11 cellular contexts compared by ENCODE assay signal in the genomic region with DNA sequence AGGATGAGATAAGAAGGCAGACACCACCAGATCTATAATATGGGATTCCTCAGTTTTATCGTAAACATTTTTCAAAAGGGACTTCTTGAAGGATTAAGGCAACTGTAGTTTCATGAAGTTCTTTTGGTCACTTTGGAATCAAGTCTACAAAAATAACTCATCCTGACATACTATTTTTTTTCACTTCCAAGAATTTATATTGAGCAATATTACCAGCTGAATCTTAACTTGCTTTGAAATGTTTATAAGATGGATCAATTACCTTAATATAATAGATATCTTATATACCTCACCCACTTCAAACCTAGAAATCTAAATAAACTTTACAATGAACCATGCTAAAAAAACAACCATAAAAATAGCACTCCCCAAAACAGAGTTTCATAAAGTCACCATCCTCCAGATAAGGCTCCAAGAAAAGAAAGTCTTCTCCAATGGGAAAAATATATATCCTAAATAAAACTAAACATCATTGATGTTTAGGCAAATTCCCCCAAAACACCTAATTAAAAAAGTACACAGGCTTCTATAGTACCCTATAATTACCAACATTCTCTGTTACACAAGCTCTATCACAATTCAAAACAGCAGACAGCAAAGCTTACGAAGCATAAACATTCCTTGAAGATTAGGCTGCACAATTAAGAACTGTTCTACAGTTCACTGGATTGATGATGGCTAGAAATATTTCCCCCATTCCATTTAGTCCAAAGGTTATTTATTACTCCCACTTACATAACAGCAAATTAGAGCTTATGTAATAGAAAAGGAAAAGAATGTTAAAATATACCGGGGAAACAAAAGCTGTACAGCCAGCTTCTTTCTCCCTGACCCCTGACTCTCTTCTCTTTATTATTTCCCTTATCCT. TPM values are rescaled to one million over a fixed set of nuclear protein-coding genes. Genes with fewer than 3 reads are reported as not detected.
DNase-seq lines count a peak whose midpoint lies in the region; ATAC-seq and TF ChIP-seq lines count a peak whose summit lies in the region.
"Had no signal": no experiment of that assay in that cellular context is flagged by ENCODE, and none has a peak within 500 bp of the region (broad histone marks: within the 10 kb centered on the region; RNA-seq: fewer than 3 reads in every experiment).

No MANE protein-coding gene starts in this region.

- H2BK5ac ChIP-seq in IMR-90 (ENCODE audit: low read depth, low read length, poor library complexity, severe bottlenecking): peak overlapping the region; percentile 69

- ATAC-seq in IMR-90 (ENCODE audit: low read depth) (peak; percentile 9; the same call in 1 of the 2 replicates), HG02973 (IDR thresholded peaks at IDR 0.05; ENCODE audit: unreplicated experiment) (no peak)

- peak overlapping the region; percentile 1; the same call in 1 of the 2 replicates for H3K4ac ChIP-seq in IMR-90 (ENCODE audit: low read depth, low read length)

- H3K4me3 ChIP-seq in IMR-90 (ENCODE audit: insufficient read depth, low read depth, low read length) (no peak overlapping the region), colonic mucosa (no peak overlapping the region), transverse colon (no peak overlapping the region)

- H3K36me3 Mint-ChIP-seq in mesothelial cell of epicardium: no peaks in the 10 kb centered on the region

- DNase-seq in IMR-90 (peak; percentile 34), colonic mucosa (no peak), mesothelial cell of epicardium (ENCODE audit: low spot score in 2 of 2, unreplicated experiment in 2 of 2) (no peak), transverse colon (no peak), DMS 273 treated with DMSO at 0.1 percent for 48 hours (lab: John Stamatoyannopoulos, UW) (no peak), SK-N-DZ (ENCODE audit: low spot score) (no peak)
- DNase-seq: activated CD4-positive, alpha-beta memory T cell treated with anti-CD3 and anti-CD28 coated beads, Interleukin-2, amount 10 ng/mL, durations not matched to agents 7 days and 5 days; amniotic stem cell; NCI-H2107; SHP77 treated with DMSO at 0.1 percent for 48 hours had no signal

- no peak for TF ChIP-seq RAD21 in IMR-90 (IDR thresholded peaks at IDR 0.05; ENCODE audit: low read length)

- H4K5ac ChIP-seq in IMR-90 (ENCODE audit: low read depth, low read length): no peak overlapping the region

- H3K79me1 ChIP-seq in IMR-90 (ENCODE audit: low read depth in 1 of 2, low read length in 2 of 2): peaks cover 27 to 66% of the 10 kb centered on the region in 2 experiments

- H2AK9ac ChIP-seq in IMR-90 (replicated peaks; ENCODE audit: low read depth, low read length, poor library complexity): no peak overlapping the region

- dilution Hi-C loops in IMR-90 (cut with HindIII; ENCODE audit: low sequenced_read_pairs, unreplicated experiment): no loop called here

- no peak overlapping the region for H2BK20ac ChIP-seq in IMR-90 (ENCODE audit: low read depth, low read length)

- H2BK120ac ChIP-seq in IMR-90 (ENCODE audit: low read depth, low read length): no peak overlapping the region

- no peak overlapping the region for H2AK5ac ChIP-seq in IMR-90 (ENCODE audit: low read depth, low read length)

- H3K9me3 ChIP-seq in IMR-90 (ENCODE audit: control insufficient read depth, insufficient read depth, low read length) (no peaks in the 10 kb centered on the region), colonic mucosa (no peaks in the 10 kb centered on the region), transverse colon (no peaks in the 10 kb centered on the region)

- no peak overlapping the region for H3K56ac ChIP-seq in IMR-90 (ENCODE audit: extremely low read depth, insufficient read depth, low read length)

- H3K4me2 ChIP-seq in IMR-90 (ENCODE audit: low read depth, low read length): peak overlapping the region; percentile 65; the same call in 1 of the 2 replicates

- H4K20me1 ChIP-seq in IMR-90 (ENCODE audit: insufficient read depth, low read length): peaks cover 60% of the 10 kb centered on the region

- no peaks in the 10 kb centered on the region for H3K27me3 ChIP-seq in IMR-90 (ENCODE audit: control insufficient read depth, insufficient read depth, low read length)
- no peaks in the 10 kb centered on the region for H3K27me3 ChIP-seq in colonic mucosa
- H3K27me3 ChIP-seq in transverse colon: no peaks in the 10 kb centered on the region

- no peak overlapping the region for H3K18ac ChIP-seq in IMR-90 (ENCODE audit: low read depth, low read length)

- H4K91ac ChIP-seq in IMR-90 (ENCODE audit: insufficient read depth, low read depth, low read length): no peak overlapping the region

- no TSS peak for BruUV-seq in IMR-90 (replicated peaks; lab: Mats Ljungman, UMichigan)

- H3K4me1 ChIP-seq in IMR-90 (ENCODE audit: control insufficient read depth, insufficient read depth, low read length) (peaks cover 23% of the 10 kb centered on the region), colonic mucosa (no peaks in the 10 kb centered on the region), transverse colon (peaks cover 18 to 52% (median 37%) of the 10 kb centered on the region in 4 donors)

- H3K36me3 ChIP-seq in IMR-90 (ENCODE audit: control insufficient read depth, insufficient read depth, low read length): peaks cover 1% of the 10 kb centered on the region; the same call in 1 of the 2 replicates
- no peaks in the 10 kb centered on the region for H3K36me3 ChIP-seq in colonic mucosa
- no peaks in the 10 kb centered on the region for H3K36me3 ChIP-seq in transverse colon

- H3K4me1 Mint-ChIP-seq in mesothelial cell of epicardium: peaks cover 57% of the 10 kb centered on the region

- H2BK15ac ChIP-seq in IMR-90 (ENCODE audit: low read depth, low read length): no peak overlapping the region

- TF ChIP-seq EP300 in transverse colon (IDR thresholded peaks at IDR 0.05; ENCODE audit: low read depth): no peak

- H2AFZ ChIP-seq in IMR-90 (replicated peaks; ENCODE audit: low read length, poor library complexity): no peak overlapping the region

- H3K9ac ChIP-seq in IMR-90 (ENCODE audit: low read depth, low read length) (no peak overlapping the region), colonic mucosa (ENCODE audit: low read depth in 2 of 2, low read length in 2 of 2) (no peak overlapping the region)

- POLR2A ChIA-PET in IMR-90 (lab: Charles Lee; ENCODE audit: unreplicated experiment): no interaction called here

- H3K9me1 ChIP-seq in IMR-90 (ENCODE audit: insufficient read depth, low read length): peaks cover 17% of the 10 kb centered on the region

- no CpG with 5 or more reads among the region's 3 CpGs for WGBS in IMR-90 (ENCODE audit: extremely low coverage in 2 of 2, insufficient read length in 1 of 2), 2 experiments
- WGBS in transverse colon (ENCODE audit: low coverage in 1 of 2), 2 donors: 46 to 53% methylated on average over 3 of the region's 3 CpGs

- CTCF ChIA-PET in IMR-90 (lab: Yijun Ruan, JAX): interaction anchor here (1.6 to 2.1 kb wide), 2 partner anchors 12 to 98 kb away, joined by 5 to 6 read pairs; no protein-coding TSS in a partner anchor

- no peak for TF ChIP-seq POLR2A in IMR-90 (IDR thresholded peaks at IDR 0.05; ENCODE audit: low read depth, low read length)
- TF ChIP-seq POLR2A in transverse colon (IDR thresholded peaks at IDR 0.05): no peak

- intact Hi-C loops in IMR-90 (cut with micrococcal nuclease): loop anchor here (2.0 kb wide), 1 partner anchor 15 kb away; no protein-coding TSS in a partner anchor
- intact Hi-C loops in colonic mucosa (cut with DNase I): no loop called here
- intact Hi-C loops in transverse colon (cut with DNase I; ENCODE audit: low total_unique reads): no loop called here

- no peak overlapping the region for H3K14ac ChIP-seq in IMR-90 (replicated peaks; ENCODE audit: low read depth, low read length)

- H3K4me3 Mint-ChIP-seq in mesothelial cell of epicardium: peak overlapping the region; percentile 30
- H3K4me3 Mint-ChIP-seq: activated CD4-positive, alpha-beta memory T cell treated with anti-CD3 and anti-CD28 coated beads, Interleukin-2, amount 10 ng/mL, durations not matched to agents 7 days and 5 days had no signal

- in situ Hi-C loops in IMR-90 (cut with MboI; ENCODE audit: low sequenced_read_pairs) (no loop called here), transverse colon (cut with MboI; ENCODE audit: low pct_ligation_motif_present in 1 of 4, low pct_unique_long_range_greater_than_20kb in 1 of 4, low sequenced_read_pairs in 3 of 4) (no loop called here)

- H3K27ac ChIP-seq in IMR-90 (ENCODE audit: insufficient read depth, low read length) (no peak overlapping the region), colonic mucosa (peak overlapping the region; percentile 18), transverse colon (peak overlapping the region in 3 of 4 donors; percentile 24 to 53 (median 41))

- TF ChIP-seq CTCF in IMR-90 (conservative IDR thresholded peaks at IDR 0.05; ENCODE audit: low read depth, low read length) (no peak), colonic mucosa (IDR thresholded peaks at IDR 0.05) (no peak), mesothelial cell of epicardium (IDR thresholded peaks at IDR 0.05; ENCODE audit: unreplicated experiment) (no peak), transverse colon (IDR thresholded peaks at IDR 0.05) (no peak)

- no peaks in the 10 kb centered on the region for H3K9me3 Mint-ChIP-seq in mesothelial cell of epicardium
- H3K9me3 Mint-ChIP-seq: activated CD4-positive, alpha-beta memory T cell treated with anti-CD3 and anti-CD28 coated beads, Interleukin-2, amount 10 ng/mL, durations not matched to agents 7 days and 5 days had no signal

- H3K27ac Mint-ChIP-seq in mesothelial cell of epicardium: peak overlapping the region; percentile 93
- H3K27ac Mint-ChIP-seq: activated CD4-positive, alpha-beta memory T cell treated with anti-CD3 and anti-CD28 coated beads, Interleukin-2, amount 10 ng/mL, durations not matched to agents 7 days and 5 days had no signal

- H4K8ac ChIP-seq in IMR-90 (ENCODE audit: low read depth in 2 of 2, low read length in 2 of 2): no peak overlapping the region

- 0 out of 2 replicates have a peak overlapping the region, but pooled peaks have one; percentile 3 for H3K23ac ChIP-seq in IMR-90 (ENCODE audit: low read depth, low read length)

- H3K27me3 Mint-ChIP-seq in mesothelial cell of epicardium (ENCODE audit: low read depth): no peaks in the 10 kb centered on the region

TF ChIP-seq in IMR-90, 13 proteins besides CTCF, POLR2A, EP300 and RAD21:
- TF ChIP-seq CEBPB (IDR thresholded peaks at IDR 0.05; ENCODE audit: low read depth, low read length) (peak; percentile 40; the same call in 1 of the 2 replicates), CHD1 (IDR thresholded peaks at IDR 0.05; ENCODE audit: low read depth, low read length) (no peak)

RNA-seq across cellular contexts. Expression of a gene that starts 49.6 kb away (rescaled TPM):
- total RNA-seq in IMR-90 (2012; rRNA removed): 505 and 507 TPM in 2 replicates
- polyA plus RNA-seq in IMR-90 (2012; rRNA removed): 127 and 156 TPM in 2 replicates
- 34.2 and 47.8 TPM in 2 replicates for polyA plus RNA-seq in IMR-90 (2012; cell fraction: cytosol; rRNA removed)
- 121 and 277 TPM in 2 replicates for polyA plus RNA-seq in IMR-90 (2012; cell fraction: nucleus; rRNA removed; ENCODE audit: low replicate concordance)
- 10 to 100 TPM; 55.4 to 57.3 TPM for total RNA-seq in colonic mucosa
- 64.6 to 70.3 TPM (median 68.5 TPM) in 3 replicates for total RNA-seq in mesothelial cell of epicardium
- total RNA-seq in transverse colon: 10 to 100 TPM; 19.5 to 90.5 (median 40.8) TPM
- polyA plus RNA-seq in SK-N-DZ (2014; cell fraction: cytosol; rRNA removed): 1.6 and 1.9 TPM in 2 replicates
- 2.5 and 8.6 TPM in 2 replicates for polyA plus RNA-seq in SK-N-DZ (2014; cell fraction: nucleus; rRNA removed)
